9 cellular contexts compared by ENCODE assay signal in genomic region chr6:41074692-41075436, GRCh38. TPM values are rescaled to one million over a fixed set of nuclear protein-coding genes. Genes with fewer than 3 reads are reported as not detected.
A peak's percentile ranks its signal among the peaks of the same experiment; 100 is the strongest.
DNase-seq lines count a peak whose midpoint lies in the region; ATAC-seq, FAIRE-seq and TF ChIP-seq lines count a peak whose summit lies in the region.
"Had no signal": no experiment of that assay in that cellular context is flagged by ENCODE, and none has a peak within 500 bp of the region (broad histone marks: within the 10 kb centered on the region; RNA-seq: fewer than 3 reads in every experiment).

No MANE protein-coding gene starts in this region.

- H3K27me3 ChIP-seq in SJSA1 (replicated peaks) (no peaks in the 10 kb centered on the region), esophagus squamous epithelium (no peaks in the 10 kb centered on the region), sigmoid colon (no peaks in the 10 kb centered on the region)

- H3K9me3 ChIP-seq in SJSA1 (replicated peaks) (no peaks in the 10 kb centered on the region), esophagus squamous epithelium (no peaks in the 10 kb centered on the region), sigmoid colon (no peaks in the 10 kb centered on the region)

- no peak for ATAC-seq in HG03175 (IDR thresholded peaks at IDR 0.05; ENCODE audit: unreplicated experiment)
- ATAC-seq in GM21737 (IDR thresholded peaks at IDR 0.05; ENCODE audit: unreplicated experiment) = no peak

- TF ChIP-seq EP300 in sigmoid colon (IDR thresholded peaks at IDR 0.05) = no peak

- FAIRE-seq in GM12892 (lab: Jason Lieb, UNC) = peak; percentile 64

- peaks cover 17% of the 10 kb centered on the region for H3K36me3 ChIP-seq in SJSA1
- H3K36me3 ChIP-seq in esophagus squamous epithelium = peaks cover 0 to 21% (median 0%) of the 10 kb centered on the region in 3 donors
- H3K36me3 ChIP-seq in sigmoid colon = peaks cover 0 to 10% (median 4%) of the 10 kb centered on the region in 4 donors

- WGBS in esophagus squamous epithelium, 2 donors = 25 to 30% methylated on average over 11 of the region's 11 CpGs
- 22 to 57% methylated on average over 11 of the region's 11 CpGs for WGBS in sigmoid colon, 2 donors

- no peak for DNase-seq in GM12892 (ENCODE audit: insufficient read length)
- no peak for DNase-seq in SJSA1 (ENCODE audit: low read depth in 1 of 2, low spot score in 2 of 2)
- DNase-seq in esophagus squamous epithelium (lab: John Stamatoyannopoulos, UW) = no peak
- no peak for DNase-seq in sigmoid colon
- no peak for DNase-seq in NCI-H510A (lab: John Stamatoyannopoulos, UW)
- DNase-seq in A172 (ENCODE audit: low spot score) = no peak
- DNase-seq: activated effector memory CD4-positive, alpha-beta T cell treated with Interleukin-2 at 50 U/mL for 16 hours had no signal

- intact Hi-C loops in esophagus squamous epithelium (cut with DNase I) (no loop called here), sigmoid colon (cut with DNase I) (loop anchor here (10.0 kb wide), 2 partner anchors 710 to 1960 kb away; partner anchors contain the start of genes PRICKLE4, SAYSD1 and TOMM6)

- H3K27ac ChIP-seq in SJSA1 (no peak overlapping the region), esophagus squamous epithelium (peak overlapping the region; percentile 99), sigmoid colon (peak overlapping the region; percentile 96 to 100 (median 99))

- H3K4me3 ChIP-seq in SJSA1 (peak overlapping the region; percentile 76), esophagus squamous epithelium (peak overlapping the region; percentile 2 to 89 (median 89)), sigmoid colon (peak overlapping the region in 3 of 4 donors; percentile 87 to 96 (median 94))

- H3K4me1 ChIP-seq in SJSA1 (replicated peaks) (peaks cover 6% of the 10 kb centered on the region), esophagus squamous epithelium (peaks cover 9 to 53% (median 15%) of the 10 kb centered on the region in 3 donors), sigmoid colon (peaks cover 0 to 32% (median 27%) of the 10 kb centered on the region in 4 donors)

- no peak for TF ChIP-seq POLR2A in GM12892 (IDR thresholded peaks at IDR 0.05; ENCODE audit: low read depth, low read length)
- no peak for TF ChIP-seq POLR2A in esophagus squamous epithelium (IDR thresholded peaks at IDR 0.05)
- TF ChIP-seq POLR2A in sigmoid colon (IDR thresholded peaks at IDR 0.05) = no peak

- TF ChIP-seq CTCF in esophagus squamous epithelium (IDR thresholded peaks at IDR 0.05) = no peak
- TF ChIP-seq CTCF in sigmoid colon (IDR thresholded peaks at IDR 0.05) = no peak

RNA-seq across cellular contexts. Expression of gene NFYA, which starts 2.1 kb away (rescaled TPM):
- polyA plus RNA-seq in GM12892 (2012; ENCODE audit: missing spikeins) = 24.8 TPM
- total RNA-seq in SJSA1 (2014; rRNA removed; shearing (Covaris generic)) = 6.5 and 14.9 TPM in 2 replicates
- 10 to 100 TPM in 3 of 4 donors, 1 to 10 TPM in 1; 9.0 to 16.4 (median 14.0) TPM for total RNA-seq in esophagus squamous epithelium
- total RNA-seq in sigmoid colon = 10 to 100 TPM in 3 of 4 donors, 1 to 10 TPM in 1; 7.6 to 12.1 (median 10.9) TPM
- 10 to 100 TPM in 1 of 3 donors, 1 to 10 TPM in 2; 7.4 to 12.8 (median 7.8) TPM for polyA plus RNA-seq in sigmoid colon
- total RNA-seq in A172 (2014; rRNA removed; shearing (Covaris generic)) = 12.9 and 15.4 TPM in 2 replicates

RNA-seq across cellular contexts. Expression of gene OARD1, which starts 2.7 kb away (rescaled TPM):
- 35.6 TPM for polyA plus RNA-seq in GM12892 (2012; ENCODE audit: missing spikeins)
- 9.5 and 12.9 TPM in 2 replicates for total RNA-seq in SJSA1 (2014; rRNA removed; shearing (Covaris generic))
- total RNA-seq in esophagus squamous epithelium (10 to 100 TPM in 3 of 4 donors, 1 to 10 TPM in 1; 8.6 to 30.0 (median 16.1) TPM), sigmoid colon (10 to 100 TPM; 14.0 to 26.0 (median 17.0) TPM)
- polyA plus RNA-seq in sigmoid colon = 10 to 100 TPM; 37.8 to 54.8 (median 53.5) TPM
- total RNA-seq in A172 (2014; rRNA removed; shearing (Covaris generic)) = 9.3 and 15.2 TPM in 2 replicates

RNA-seq across cellular contexts. Expression of gene APOBEC2, which starts 21.9 kb away (rescaled TPM):
- 0.78 TPM for polyA plus RNA-seq in GM12892 (2012; ENCODE audit: missing spikeins)
- total RNA-seq in SJSA1 (2014; rRNA removed; shearing (Covaris generic)) = not detected in 2 replicates
- total RNA-seq in esophagus squamous epithelium (1 to 10 TPM in 1 of 4 donors, not detected in 3; 2.2 TPM), sigmoid colon (1 to 10 TPM in 1 of 4 donors, under 1 TPM in 3; 0.66 to 1.1 (median 0.70) TPM)
- polyA plus RNA-seq in sigmoid colon = under 1 TPM in 1 of 3 donors, not detected in 2; 0.20 TPM
- not detected in 2 replicates for total RNA-seq in A172 (2014; rRNA removed; shearing (Covaris generic))

RNA-seq across cellular contexts. Expression of gene TSPO2, which starts 32.6 kb away (rescaled TPM):
- not detected for polyA plus RNA-seq in GM12892 (2012; ENCODE audit: missing spikeins)
- not detected in 2 replicates for total RNA-seq in SJSA1 (2014; rRNA removed; shearing (Covaris generic))
- total RNA-seq in esophagus squamous epithelium (not detected), sigmoid colon (not detected)
- under 1 TPM in 1 of 3 donors, not detected in 2; 0.48 TPM for polyA plus RNA-seq in sigmoid colon
- total RNA-seq in A172 (2014; rRNA removed; shearing (Covaris generic)) = not detected in 2 replicates

RNA-seq across cellular contexts. Expression of gene UNC5CL, which starts 35.8 kb away (rescaled TPM):
- polyA plus RNA-seq in GM12892 (2012; ENCODE audit: missing spikeins) = 0.85 TPM
- 0.47 TPM in 1 of 2 replicates, not detected in the other for total RNA-seq in SJSA1 (2014; rRNA removed; shearing (Covaris generic))
- total RNA-seq in esophagus squamous epithelium = 1 to 10 TPM in 2 of 4 donors, under 1 TPM in 2; 0.42 to 1.2 (median 0.81) TPM
- 1 to 10 TPM in 2 of 4 donors, under 1 TPM in 2; 0.36 to 1.8 (median 0.82) TPM for total RNA-seq in sigmoid colon
- 1 to 10 TPM in 2 of 3 donors, under 1 TPM in 1; 0.46 to 6.0 (median 1.2) TPM for polyA plus RNA-seq in sigmoid colon
- total RNA-seq in A172 (2014; rRNA removed; shearing (Covaris generic)) = 0.62 TPM in 1 of 2 replicates, not detected in the other
